ENCODE assay signal across 8 cellular contexts in the genomic region with DNA sequence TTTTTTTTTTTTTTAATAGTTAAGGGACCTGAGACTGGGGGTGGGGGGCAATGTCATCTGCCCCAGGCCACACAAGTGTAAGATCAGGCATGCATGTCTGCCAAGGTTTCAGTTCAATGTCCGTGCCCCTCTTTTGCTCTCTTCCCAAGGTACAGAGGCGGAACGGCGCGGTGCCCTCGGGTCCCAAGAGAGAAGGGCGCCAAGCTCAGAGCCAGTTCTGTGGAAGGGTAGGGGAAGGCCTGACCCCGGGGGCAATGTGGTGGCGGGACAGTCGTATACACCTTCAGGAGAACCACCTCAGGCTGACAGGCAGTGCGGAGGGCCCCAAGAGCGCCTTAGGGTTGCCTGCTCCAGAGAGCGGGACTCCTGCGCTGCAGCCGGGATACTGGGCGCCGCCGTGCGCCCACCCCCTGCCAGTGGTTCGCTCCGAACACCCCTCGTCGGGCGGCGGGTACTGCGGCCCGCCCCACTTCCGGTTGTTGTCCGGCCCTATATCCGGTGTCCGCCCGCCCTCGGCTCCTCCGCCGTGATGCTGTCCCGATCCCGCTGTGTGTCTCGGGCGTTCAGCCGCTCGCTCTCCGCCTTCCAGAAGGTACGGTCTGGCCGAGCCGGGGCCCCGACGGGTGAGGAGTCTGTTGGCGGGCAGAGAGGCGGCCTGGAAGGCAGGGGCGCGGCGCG. TPM values are rescaled to one million over a fixed set of nuclear protein-coding genes. Genes with fewer than 3 reads are reported as not detected.
DNase-seq lines count a peak whose midpoint lies in the region; ATAC-seq lines count a peak whose summit lies in the region.

Gene DLST (plus strand): TSS at position 492 of the 678 bp plus-strand sequence. CDS start 38 bp downstream, at position 530.

- H3K4me1 Mint-ChIP-seq in activated CD4-positive, alpha-beta T cell treated with anti-CD3 and anti-CD28 coated beads, Interleukin-2, amount 10 ng/mL, durations not matched to agents 7 days and 5 days, result peaks cover 58% of the 10 kb centered on the region

- CTCF ChIA-PET in activated CD4-positive, alpha-beta T cell treated with anti-CD3 and anti-CD28 coated beads, Interleukin-2, amount 10 ng/mL, durations not matched to agents 7 days and 5 days (lab: Charles Lee), result interaction anchor here (0.6 to 5.5 kb wide), 10 partner anchors 9 to 26 kb away, joined by 3 to 29 read pairs (median 4); no protein-coding TSS in a partner anchor

- peaks cover 38% of the 10 kb centered on the region for H3K36me3 Mint-ChIP-seq in activated CD4-positive, alpha-beta T cell treated with anti-CD3 and anti-CD28 coated beads, Interleukin-2, amount 10 ng/mL, durations not matched to agents 7 days and 5 days (ENCODE audit: low read depth)

- peak within 1 kb of the TSS; percentile 84 to 99 (median 96) for H3K4me3 ChIP-seq in BLaER1 treated with 17β-estradiol and CSF1 and Interleukin-3, amounts not matched to agents 10 nM and 100 nM

- no peaks in the 10 kb centered on the region for H3K27me3 Mint-ChIP-seq in activated CD4-positive, alpha-beta T cell treated with anti-CD3 and anti-CD28 coated beads, Interleukin-2, amount 10 ng/mL, durations not matched to agents 7 days and 5 days

- H3K9me3 ChIP-seq in BLaER1 treated with 17β-estradiol and CSF1 and Interleukin-3, amounts not matched to agents 10 nM and 100 nM (replicated peaks in 1 of 11), result no peaks in the 10 kb centered on the region

- H4K20me1 ChIP-seq in BLaER1 treated with 17β-estradiol and CSF1 and Interleukin-3, amounts not matched to agents 10 nM and 100 nM, result peaks cover 42 to 48% (median 47%) of the 10 kb centered on the region in 11 experiments

- H3K4me2 ChIP-seq in BLaER1 treated with 17β-estradiol and CSF1 and Interleukin-3, amounts not matched to agents 10 nM and 100 nM, result peak within 1 kb of the TSS; percentile 81 to 98 (median 95)

- peak within 1 kb of the TSS; percentile 93 to 98 (median 97) for H3K9ac ChIP-seq in BLaER1 treated with 17β-estradiol and CSF1 and Interleukin-3, amounts not matched to agents 10 nM and 100 nM

- H3K4me3 Mint-ChIP-seq in activated CD4-positive, alpha-beta T cell treated with anti-CD3 and anti-CD28 coated beads, Interleukin-2, amount 10 ng/mL, durations not matched to agents 7 days and 5 days, result peak within 1 kb of the TSS; percentile 100

- POLR2A ChIA-PET in activated CD4-positive, alpha-beta T cell treated with anti-CD3 and anti-CD28 coated beads, Interleukin-2, amount 10 ng/mL, durations not matched to agents 7 days and 5 days (lab: Charles Lee), result interaction anchor here (0.6 to 1.1 kb wide), 2 partner anchors 16 to 21 kb away, joined by 3 to 5 read pairs; no protein-coding TSS in a partner anchor

- peak; percentile 92 for ATAC-seq in GM19324 (IDR thresholded peaks at IDR 0.05; ENCODE audit: low FRiP score, unreplicated experiment)
- peak; percentile 89 for ATAC-seq in HG03460 (IDR thresholded peaks at IDR 0.05; ENCODE audit: unreplicated experiment)

- H3K36me3 ChIP-seq in BLaER1 treated with 17β-estradiol and CSF1 and Interleukin-3, amounts not matched to agents 10 nM and 100 nM, result peaks cover 20 to 36% (median 31%) of the 10 kb centered on the region in 11 experiments

- peak; percentile 94 for DNase-seq in NCI-H69 (lab: John Stamatoyannopoulos, UW)
- DNase-seq in activated CD4-positive, alpha-beta T cell treated with anti-CD3 and anti-CD28 coated beads, Interleukin-2, amount 10 ng/mL, durations not matched to agents 7 days and 5 days, result peak; percentile 85
- DNase-seq in cortex of kidney (lab: John Stamatoyannopoulos, UW), result peak; percentile 78
- DNase-seq in left kidney (ENCODE audit: low read depth, low spot score), result peak; percentile 93
- peak; percentile 68 for DNase-seq in stimulated activated CD4-positive, alpha-beta T cell treated with anti-CD3 and anti-CD28 coated beads, Interleukin-2, amount 100 ng/mL, for 4 hours (ENCODE audit: low read depth)

- no peaks in the 10 kb centered on the region for H3K27me3 ChIP-seq in BLaER1 treated with 17β-estradiol and CSF1 and Interleukin-3, amounts not matched to agents 10 nM and 100 nM

- H3K4me1 ChIP-seq in BLaER1 treated with 17β-estradiol and CSF1 and Interleukin-3, amounts not matched to agents 10 nM and 100 nM, result peaks cover 28 to 86% (median 69%) of the 10 kb centered on the region in 10 experiments

- no peaks in the 10 kb centered on the region for H3K9me3 Mint-ChIP-seq in activated CD4-positive, alpha-beta T cell treated with anti-CD3 and anti-CD28 coated beads, Interleukin-2, amount 10 ng/mL, durations not matched to agents 7 days and 5 days

- H3K27ac Mint-ChIP-seq in activated CD4-positive, alpha-beta T cell treated with anti-CD3 and anti-CD28 coated beads, Interleukin-2, amount 10 ng/mL, durations not matched to agents 7 days and 5 days, result peak within 1 kb of the TSS; percentile 98

- peak within 1 kb of the TSS; percentile 82 to 97 (median 95) for H3K27ac ChIP-seq in BLaER1 treated with 17β-estradiol and CSF1 and Interleukin-3, amounts not matched to agents 10 nM and 100 nM

RNA-seq across cellular contexts. Expression of gene DLST, which starts in this region (rescaled TPM):
- total RNA-seq in activated CD4-positive, alpha-beta T cell treated with anti-CD3 and anti-CD28 coated beads, Interleukin-2, amount 10 ng/mL, durations not matched to agents 7 days and 5 days, result 100 to 1,000 TPM in 1 of 2 experiments, 10 to 100 TPM in 1; 92.6 to 106 TPM

Comparison
In these comparisons a context has a peak if more than half of its experiments do, and no peak if none do; other contexts are left out.
1. Peak in every context shown above with its lines: DNase-seq, ATAC-seq, H3K4me3 ChIP-seq and H3K27ac ChIP-seq.